Comparison of ENCODE assay signal across 1 cellular context in genomic region chr2:65452150-65452895, GRCh38.
TF ChIP-seq lines count a peak whose summit lies in the region.

No MANE protein-coding gene starts in this region.

TF ChIP-seq in K562, 482 proteins besides CTCF, POLR2A, EP300 and RAD21:
- TF ChIP-seq CEBPG (CRISPR knock-in tag; IDR thresholded peaks at IDR 0.05): no peak
- TF ChIP-seq CEBPG (tag; conservative IDR thresholded peaks at IDR 0.05 in 1 of 2, IDR thresholded peaks at IDR 0.05 in 1 of 2): peak; percentile 12 to 47; a peak in 1 of 4 replicates
- 0 out of 2 replicates have a peak, but pooled peaks have one; percentile 14 for TF ChIP-seq GATA2 (CRISPR knock-in tag; IDR thresholded peaks at IDR 0.05)
- no peak for TF ChIP-seq MIER1 (IDR thresholded peaks at IDR 0.05; ENCODE audit: low read depth)
- TF ChIP-seq PRDM10 (IDR thresholded peaks at IDR 0.05; ENCODE audit: partially characterized antibody): peak; percentile 88
